Comparison of ENCODE assay signal across 20 cellular contexts in genomic region chr10:45280113-45280512, GRCh38. TPM values are rescaled to one million over a fixed set of nuclear protein-coding genes. Genes with fewer than 3 reads are reported as not detected.
DNase-seq lines count a peak whose midpoint lies in the region; ATAC-seq and TF ChIP-seq lines count a peak whose summit lies in the region.
"Had no signal": no experiment of that assay in that cellular context is flagged by ENCODE, and none has a peak within 500 bp of the region (broad histone marks: within the 10 kb centered on the region; RNA-seq: fewer than 3 reads in every experiment).

No MANE protein-coding gene starts in this region.

- peak overlapping the region in 2 of 3 experiments; percentile 3 to 49 for H3K27ac Mint-ChIP-seq in nephron
- no peak overlapping the region for H3K27ac Mint-ChIP-seq in endothelial cell (ENCODE audit: unreplicated experiment)
- H3K27ac Mint-ChIP-seq: CD14-positive monocyte had no signal

- TF ChIP-seq CTCF in nephron (IDR thresholded peaks at IDR 0.05; ENCODE audit: unreplicated experiment in 3 of 3) (no peak), endothelial cell (IDR thresholded peaks at IDR 0.05; ENCODE audit: unreplicated experiment) (no peak)

- intact Hi-C loops in left cardiac atrium (cut with DNase I) = no loop called here

- H3K27me3 ChIP-seq in BLaER1 = no peaks in the 10 kb centered on the region
- H3K27me3 ChIP-seq: SJCRH30 had no signal

- DNase-seq in OCI-M1 (lab: John Stamatoyannopoulos, UW) = peak; percentile 49
- DNase-seq in left cardiac atrium = peak; percentile 37
- no peak for DNase-seq in mucosa of gallbladder (ENCODE audit: low spot score)
- DNase-seq in endothelial cell (ENCODE audit: low spot score) = no peak
- DNase-seq in NCI-H526 (lab: John Stamatoyannopoulos, UW) = no peak
- DNase-seq: Caco-2, EL, MV-4-11, NCI-H1417, NCI-H187 treated with DMSO at 0.1 percent for 48 hours, NCI-H69, RPMI8226, SJCRH30 had no signal

- H3K9ac ChIP-seq in BLaER1 = no peak overlapping the region

- H3K36me3 ChIP-seq in BLaER1 = no peaks in the 10 kb centered on the region
- H3K36me3 ChIP-seq: HAP-1, SJCRH30 had no signal

- peak; percentile 23 to 80 for ATAC-seq in left cardiac atrium
- ATAC-seq in GM18873 (IDR thresholded peaks at IDR 0.05; ENCODE audit: low FRiP score, unreplicated experiment) = no peak

- no peak overlapping the region for H3K27ac ChIP-seq in BLaER1
- H3K27ac ChIP-seq: HL-60, SJCRH30 had no signal

- peaks cover 5% of the 10 kb centered on the region; the same call in 1 of the 2 replicates for H3K4me1 ChIP-seq in BLaER1
- H3K4me1 ChIP-seq: Caco-2, SJCRH30 had no signal

- H3K4me1 Mint-ChIP-seq in nephron (peaks cover 17% of the 10 kb centered on the region), endothelial cell (ENCODE audit: unreplicated experiment) (peaks cover 24% of the 10 kb centered on the region)
- H3K4me1 Mint-ChIP-seq: CD14-positive monocyte had no signal

- H3K9me3 Mint-ChIP-seq in nephron = no peaks in the 10 kb centered on the region
- no peaks in the 10 kb centered on the region for H3K9me3 Mint-ChIP-seq in endothelial cell (ENCODE audit: unreplicated experiment)

- H4K20me1 ChIP-seq in BLaER1 = no peaks in the 10 kb centered on the region

- H3K4me3 ChIP-seq in BLaER1 = no peak overlapping the region
- H3K4me3 ChIP-seq: HAP-1, SJCRH30 had no signal

- H3K27me3 Mint-ChIP-seq in nephron (ENCODE audit: low read depth) = peaks cover 5% of the 10 kb centered on the region
- no peaks in the 10 kb centered on the region for H3K27me3 Mint-ChIP-seq in endothelial cell (ENCODE audit: unreplicated experiment)

- H3K9me3 ChIP-seq in BLaER1 = no peaks in the 10 kb centered on the region
- H3K9me3 ChIP-seq: Caco-2, HAP-1, SJCRH30 had no signal

- no peak overlapping the region for H3K4me3 Mint-ChIP-seq in nephron
- H3K4me3 Mint-ChIP-seq in endothelial cell (ENCODE audit: unreplicated experiment) = no peak overlapping the region
- H3K4me3 Mint-ChIP-seq: CD14-positive monocyte had no signal

- 0 out of 2 replicates have a peak overlapping the region, but pooled peaks have one; percentile 8 for H3K4me2 ChIP-seq in BLaER1

- H3K36me3 Mint-ChIP-seq in nephron (ENCODE audit: low read depth) (no peaks in the 10 kb centered on the region), endothelial cell (ENCODE audit: low read depth, unreplicated experiment) (no peaks in the 10 kb centered on the region)
- H3K36me3 Mint-ChIP-seq: CD14-positive monocyte had no signal

RNA-seq across cellular contexts. Expression of gene OR13A1, which starts 35.3 kb away (rescaled TPM):
- total RNA-seq in left cardiac atrium = not detected
- total RNA-seq in mucosa of gallbladder = not detected
- total RNA-seq in endothelial cell (ENCODE audit: unreplicated experiment) = not detected
- total RNA-seq: A673, Caco-2, SJCRH30 had no signal

Comparison
In these comparisons a context has a peak if more than half of its experiments do, and no peak if none do; other contexts are left out.
1. DNase-seq: peak in OCI-M1 (single experiment) and left cardiac atrium (single experiment); none in mucosa of gallbladder (single experiment), endothelial cell (single experiment) and NCI-H526 (0 of 2).